31 cellular contexts compared by ENCODE assay signal in the genomic region with DNA sequence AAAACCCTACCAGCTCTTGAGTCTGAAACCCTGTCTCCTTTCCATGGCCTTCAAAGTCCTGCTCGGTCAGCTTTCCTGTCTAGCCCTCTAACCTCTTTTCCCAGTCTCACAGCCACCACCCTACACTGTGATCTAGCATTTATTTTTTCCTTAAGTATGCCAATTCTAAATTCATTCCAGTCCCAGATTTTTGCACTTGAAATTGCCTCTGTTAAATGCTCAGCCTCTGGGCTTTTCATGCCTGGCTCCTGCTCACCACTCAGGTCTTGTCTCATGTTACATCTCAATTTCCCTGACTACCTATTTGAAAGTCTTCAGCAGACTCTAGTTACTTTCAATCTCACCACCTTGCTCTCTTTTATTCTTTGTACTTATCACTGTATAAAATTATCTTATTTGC.
DNase-seq lines count a peak whose midpoint lies in the region; ATAC-seq and TF ChIP-seq lines count a peak whose summit lies in the region.
"Had no signal": no experiment of that assay in that cellular context is flagged by ENCODE, and none has a peak within 500 bp of the region (broad histone marks: within the 10 kb centered on the region; RNA-seq: fewer than 3 reads in every experiment).

No MANE protein-coding gene starts in this region.

- POLR2A ChIA-PET in WTC11 (lab: Charles Lee) = no interaction called here

- CTCF ChIA-PET in WTC11 (lab: Charles Lee) = no interaction called here

- H3K4me3 ChIP-seq in ACC112 (ENCODE audit: low read depth, low read length) = no peak overlapping the region
- H3K4me3 ChIP-seq in GM23338 = no peak overlapping the region
- no peak overlapping the region for H3K4me3 ChIP-seq in upper lobe of right lung
- H3K4me3 ChIP-seq in mucosa of descending colon = no peak overlapping the region
- H3K4me3 ChIP-seq: cardiac muscle cell, colonic mucosa, thoracic aorta, uterus had no signal

- H3K36me3 ChIP-seq in ACC112 (ENCODE audit: insufficient read depth, low read length) (no peaks in the 10 kb centered on the region), GM23338 (ENCODE audit: insufficient read depth) (no peaks in the 10 kb centered on the region), upper lobe of right lung (no peaks in the 10 kb centered on the region), mucosa of descending colon (ENCODE audit: low read depth) (no peaks in the 10 kb centered on the region)
- H3K36me3 ChIP-seq: BE2C, cardiac muscle cell, colonic mucosa, neutrophil, thoracic aorta, uterus had no signal

- H3K4me1 Mint-ChIP-seq in GM23338 (peaks cover 5% of the 10 kb centered on the region; the same call in 2 of the 3 replicates), WTC11 (peaks cover 5% of the 10 kb centered on the region)

- no peak overlapping the region for H3K4me2 ChIP-seq in GM23338

- no peaks in the 10 kb centered on the region for H3F3A ChIP-seq in GM23338 (replicated peaks; ENCODE audit: low read depth)

- peak; percentile 18 for DNase-seq in GM23338 (ENCODE audit: low spot score)
- DNase-seq in WTC11 (ENCODE audit: low spot score) = no peak
- DNase-seq in islet precursor cell = peak; percentile 60
- DNase-seq in SK-N-DZ (ENCODE audit: low spot score) = no peak
- no peak for DNase-seq in upper lobe of right lung
- DNase-seq in mucosa of descending colon = no peak
- DNase-seq: activated CD4-positive, alpha-beta T cell treated with anti-CD3 and anti-CD28 coated beads, Interleukin-2, amount 10 ng/mL, durations not matched to agents 7 days and 5 days; activated gamma-delta T cell; activated naive CD8-positive, alpha-beta T cell treated with anti-CD3 and anti-CD28 coated beads for 36 hours; activated T-cell treated with anti-CD3 and anti-CD28 coated beads, Interleukin-2, amount 50 U/mL, for 4 hours; anterior cingulate cortex; BE2C; CD8-positive, alpha-beta T cell; colonic mucosa; effector memory CD4-positive, alpha-beta T cell; hypothalamus; left ventricle myocardium superior; NCI-H1092; NCI-H187; NCI-H526; SHP77 treated with DMSO at 0.1 percent for 48 hours; stimulated activated CD4-positive, alpha-beta T cell treated with anti-CD3 and anti-CD28 coated beads, Interleukin-2, amount 100 ng/mL, for 48 hours; stimulated activated naive CD8-positive, alpha-beta T cell treated with anti-CD3 and anti-CD28 coated beads, Interleukin-15, amount 100 ng/mL, for 72 hours; uterus had no signal

- H3K4me1 ChIP-seq in ACC112 (ENCODE audit: control insufficient read depth, insufficient read depth, low read length, unreplicated experiment) = peaks cover 50% of the 10 kb centered on the region
- no peaks in the 10 kb centered on the region for H3K4me1 ChIP-seq in GM23338 (ENCODE audit: insufficient read depth)
- no peaks in the 10 kb centered on the region for H3K4me1 ChIP-seq in upper lobe of right lung
- no peaks in the 10 kb centered on the region for H3K4me1 ChIP-seq in mucosa of descending colon (ENCODE audit: low read depth)
- H3K4me1 ChIP-seq: BE2C, colonic mucosa, uterus had no signal

- no peaks in the 10 kb centered on the region for H3K27me3 ChIP-seq in ACC112 (ENCODE audit: insufficient read depth, low read length)
- no peaks in the 10 kb centered on the region for H3K27me3 ChIP-seq in GM23338 (ENCODE audit: insufficient read depth)
- no peaks in the 10 kb centered on the region for H3K27me3 ChIP-seq in upper lobe of right lung
- H3K27me3 ChIP-seq: BE2C, cardiac muscle cell, colonic mucosa, neutrophil, uterus had no signal

- H3K9me2 ChIP-seq in GM23338 (ENCODE audit: insufficient read depth) = peaks cover 6% of the 10 kb centered on the region; the same call in 1 of the 2 replicates

- no peak overlapping the region for H3K27ac ChIP-seq in ACC112 (ENCODE audit: low read depth, low read length)
- H3K27ac ChIP-seq in GM23338 (ENCODE audit: low read depth) = no peak overlapping the region
- H3K27ac ChIP-seq in upper lobe of right lung = no peak overlapping the region
- H3K27ac ChIP-seq: cardiac muscle cell, colonic mucosa, neutrophil, thoracic aorta, uterus had no signal

- H3K9me3 ChIP-seq in upper lobe of right lung = no peaks in the 10 kb centered on the region
- H3K9me3 ChIP-seq in mucosa of descending colon = no peaks in the 10 kb centered on the region
- H3K9me3 ChIP-seq: BE2C, colonic mucosa, neutrophil, thoracic aorta, uterus had no signal

- H3K27me3 Mint-ChIP-seq in GM23338 (ENCODE audit: insufficient read depth, low read depth, poor library complexity) (no peaks in the 10 kb centered on the region), WTC11 (ENCODE audit: low read depth) (no peaks in the 10 kb centered on the region)
- H3K27me3 Mint-ChIP-seq: activated naive CD8-positive, alpha-beta T cell treated with anti-CD3 and anti-CD28 coated beads for 36 hours; progenitor cell of endocrine pancreas had no signal

- intact Hi-C loops in upper lobe of right lung (cut with DNase I) = no loop called here
- intact Hi-C loops in mucosa of descending colon (cut with DNase I, micrococcal nuclease) = no loop called here

- H3K36me3 Mint-ChIP-seq in GM23338 (ENCODE audit: low read depth) (no peaks in the 10 kb centered on the region), WTC11 (no peaks in the 10 kb centered on the region)
- H3K36me3 Mint-ChIP-seq: activated naive CD8-positive, alpha-beta T cell treated with anti-CD3 and anti-CD28 coated beads for 36 hours; CD8-positive, alpha-beta T cell had no signal

- H3K27ac Mint-ChIP-seq in GM23338 (no peak overlapping the region), WTC11 (0 out of 2 replicates have a peak overlapping the region, but pooled peaks have one; percentile 9)
- H3K27ac Mint-ChIP-seq: activated CD4-positive, alpha-beta T cell treated with anti-CD3 and anti-CD28 coated beads, Interleukin-2, amount 10 ng/mL, durations not matched to agents 7 days and 5 days; activated naive CD8-positive, alpha-beta T cell treated with anti-CD3 and anti-CD28 coated beads for 36 hours; CD8-positive, alpha-beta T cell; progenitor cell of endocrine pancreas; stimulated activated naive CD8-positive, alpha-beta T cell treated with anti-CD3 and anti-CD28 coated beads, Interleukin-15, amount 100 ng/mL, for 72 hours had no signal

- H4K20me1 ChIP-seq in GM23338 (replicated peaks; ENCODE audit: insufficient read depth) = no peaks in the 10 kb centered on the region

- H3K4me3 Mint-ChIP-seq in GM23338 = no peak overlapping the region
- no peak overlapping the region for H3K4me3 Mint-ChIP-seq in WTC11
- H3K4me3 Mint-ChIP-seq: activated CD4-positive, alpha-beta T cell treated with anti-CD3 and anti-CD28 coated beads, Interleukin-2, amount 10 ng/mL, durations not matched to agents 7 days and 5 days; activated naive CD8-positive, alpha-beta T cell treated with anti-CD3 and anti-CD28 coated beads for 36 hours; activated T-cell treated with anti-CD3 and anti-CD28 coated beads, Interleukin-2, amount 50 U/mL, for 4 hours; CD8-positive, alpha-beta T cell; stimulated activated naive CD8-positive, alpha-beta T cell treated with anti-CD3 and anti-CD28 coated beads, Interleukin-15, amount 100 ng/mL, for 72 hours had no signal

- H3K79me2 ChIP-seq in ACC112 (ENCODE audit: control insufficient read depth, insufficient read depth, low read length, unreplicated experiment) (no peaks in the 10 kb centered on the region), GM23338 (replicated peaks; ENCODE audit: insufficient read depth) (no peaks in the 10 kb centered on the region)

- TF ChIP-seq CTCF in GM23338 (conservative IDR thresholded peaks at IDR 0.05; ENCODE audit: low read depth in 2 of 2) (no peak), WTC11 (IDR thresholded peaks at IDR 0.05) (no peak), upper lobe of right lung (IDR thresholded peaks at IDR 0.05) (no peak), mucosa of descending colon (IDR thresholded peaks at IDR 0.05) (no peak)

- ATAC-seq in GM23338 (no peak; the same call in 2 of the 3 replicates), WTC11 (peak; percentile 39; the same call in 1 of the 2 replicates), GM18511 (IDR thresholded peaks at IDR 0.05; ENCODE audit: unreplicated experiment) (no peak), upper lobe of right lung (no peak), mucosa of descending colon (no peak)
- ATAC-seq: activated T-cell treated with anti-CD3 and anti-CD28 coated beads, Interleukin-2, amount 50 U/mL, for 4 hours; CD8-positive, alpha-beta T cell; left ventricle myocardium superior; sciatic nerve; stimulated activated naive CD8-positive, alpha-beta T cell treated with anti-CD3 and anti-CD28 coated beads, Interleukin-15, amount 100 ng/mL, for 72 hours had no signal

- no peaks in the 10 kb centered on the region for H3K9me3 Mint-ChIP-seq in GM23338
- H3K9me3 Mint-ChIP-seq in WTC11 = peaks cover 3% of the 10 kb centered on the region
- H3K9me3 Mint-ChIP-seq: activated CD4-positive, alpha-beta T cell treated with anti-CD3 and anti-CD28 coated beads, Interleukin-2, amount 10 ng/mL, durations not matched to agents 7 days and 5 days; activated naive CD8-positive, alpha-beta T cell treated with anti-CD3 and anti-CD28 coated beads for 36 hours; activated T-cell treated with anti-CD3 and anti-CD28 coated beads, Interleukin-2, amount 50 U/mL, for 4 hours; CD8-positive, alpha-beta T cell; stimulated activated naive CD8-positive, alpha-beta T cell treated with anti-CD3 and anti-CD28 coated beads, Interleukin-15, amount 100 ng/mL, for 72 hours had no signal

- H2AFZ ChIP-seq in ACC112 (ENCODE audit: low read length, unreplicated experiment) (peak overlapping the region; percentile 3), GM23338 (0 out of 2 replicates have a peak overlapping the region, but pooled peaks have one; percentile 44)

TF ChIP-seq in GM23338, 12 proteins besides CTCF, POLR2A, EP300 and RAD21 (continues in another document):
- no peak for TF ChIP-seq ZNF331 (CRISPR knock-in tag; IDR thresholded peaks at IDR 0.05; ENCODE audit: low read depth)
- no peak for TF ChIP-seq EZH2phosphoT487 (IDR thresholded peaks at IDR 0.05; ENCODE audit: unreplicated experiment)
- no peak for TF ChIP-seq POLR2AphosphoS5 (IDR thresholded peaks at IDR 0.05; ENCODE audit: low read depth)
- no peak for TF ChIP-seq ZNF114 (CRISPR knock-in tag; IDR thresholded peaks at IDR 0.05)
- TF ChIP-seq EZH2 (IDR thresholded peaks at IDR 0.05; ENCODE audit: low read depth, unreplicated experiment) = no peak
- TF ChIP-seq JUNB (IDR thresholded peaks at IDR 0.05; ENCODE audit: unreplicated experiment) = no peak

TF ChIP-seq in WTC11, 78 proteins besides CTCF, POLR2A, EP300 and RAD21 (continues in another document):
- TF ChIP-seq, protein P1, sequence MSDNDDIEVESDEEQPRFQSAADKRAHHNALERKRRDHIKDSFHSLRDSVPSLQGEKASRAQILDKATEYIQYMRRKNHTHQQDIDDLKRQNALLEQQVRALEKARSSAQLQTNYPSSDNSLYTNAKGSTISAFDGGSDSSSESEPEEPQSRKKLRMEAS (CRISPR knock-in tag; IDR thresholded peaks at IDR 0.05) = no peak
- TF ChIP-seq, protein P2, sequence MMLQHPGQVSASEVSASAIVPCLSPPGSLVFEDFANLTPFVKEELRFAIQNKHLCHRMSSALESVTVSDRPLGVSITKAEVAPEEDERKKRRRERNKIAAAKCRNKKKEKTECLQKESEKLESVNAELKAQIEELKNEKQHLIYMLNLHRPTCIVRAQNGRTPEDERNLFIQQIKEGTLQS (CRISPR knock-in tag; conservative IDR thresholded peaks at IDR 0.05) = no peak
- TF ChIP-seq ZNF423 (CRISPR knock-in tag; IDR thresholded peaks at IDR 0.05) (no peak), RELA (CRISPR knock-in tag; IDR thresholded peaks at IDR 0.05; ENCODE audit: borderline replicate concordance) (no peak), ESRRA (CRISPR knock-in tag; IDR thresholded peaks at IDR 0.05; ENCODE audit: borderline replicate concordance) (no peak)

Comparison
In these comparisons a context has a peak if more than half of its experiments do, and no peak if none do; other contexts are left out.
1. DNase-seq: peak in GM23338 (single experiment) and islet precursor cell (single experiment); none in WTC11 (single experiment), SK-N-DZ (single experiment), upper lobe of right lung (single experiment) and mucosa of descending colon (0 of 3).